8 cellular contexts compared by ENCODE assay signal in genomic region chr17:29588017-29588557, GRCh38. TPM values are rescaled to one million over a fixed set of nuclear protein-coding genes. Genes with fewer than 3 reads are reported as not detected.
DNase-seq lines count a peak whose midpoint lies in the region; ATAC-seq and TF ChIP-seq lines count a peak whose summit lies in the region.

No MANE protein-coding gene starts in this region.

- H3K9me3 Mint-ChIP-seq in MCF 10A (ENCODE audit: unreplicated experiment) = no peaks in the 10 kb centered on the region

- H3K27me3 ChIP-seq in heart right ventricle = no peaks in the 10 kb centered on the region
- no peaks in the 10 kb centered on the region for H3K27me3 ChIP-seq in mesenchymal stem cell (ENCODE audit: control insufficient read depth in 1 of 2, insufficient read depth in 1 of 2, low read length in 2 of 2)
- no peaks in the 10 kb centered on the region for H3K27me3 ChIP-seq in aorta (ENCODE audit: control insufficient read depth in 1 of 2, insufficient read depth in 2 of 2, low read length in 1 of 2)

- no peak overlapping the region for H2BK5ac ChIP-seq in mesenchymal stem cell (ENCODE audit: low read depth, low read length, poor library complexity, severe bottlenecking)

- POLR2A ChIA-PET in MCF 10A (lab: Yijun Ruan, JAX) = interaction anchor here (1.0 to 2.7 kb wide), 6 partner anchors 18 to 340 kb away, joined by 3 to 10 read pairs (median 4); no protein-coding TSS in a partner anchor

- H3K4me3 ChIP-seq in heart right ventricle = peak overlapping the region; percentile 72 to 95 (median 88)
- H3K4me3 ChIP-seq in mesenchymal stem cell (ENCODE audit: insufficient read depth in 1 of 2, low read depth in 1 of 2, low read length in 2 of 2) = peak overlapping the region; percentile 84 to 90
- H3K4me3 ChIP-seq in aorta (ENCODE audit: low read length in 2 of 2) = peak overlapping the region; percentile 29 to 73

- peaks cover 36% of the 10 kb centered on the region for H3K4me1 Mint-ChIP-seq in MCF 10A (ENCODE audit: insufficient read depth, unreplicated experiment)

- H3K14ac ChIP-seq in mesenchymal stem cell (ENCODE audit: low read length in 2 of 2) = peak overlapping the region in 1 of 2 experiments; percentile 97

- H3K18ac ChIP-seq in mesenchymal stem cell (ENCODE audit: low read depth in 1 of 2, low read length in 2 of 2) = peak overlapping the region in 1 of 2 experiments; percentile 88

- intact Hi-C loops in heart right ventricle (cut with DNase I) = no loop called here
- intact Hi-C loops in left cardiac atrium (cut with DNase I) = no loop called here
- intact Hi-C loops in MCF 10A (cut with micrococcal nuclease) = no loop called here
- intact Hi-C loops in aorta (cut with DNase I) = loop anchor here (5.0 kb wide), 2 partner anchors 34 to 189 kb away; partner anchors contain the start of gene CORO6 (in 1 of the 2)

- H3K36me3 ChIP-seq in heart right ventricle (peaks cover 0 to 6% (median 0%) of the 10 kb centered on the region in 9 donors), mesenchymal stem cell (ENCODE audit: control insufficient read depth in 1 of 2, insufficient read depth in 2 of 2, low read depth in 1 of 2, low read length in 2 of 2) (peaks cover 4 to 5% of the 10 kb centered on the region in 2 experiments), aorta (ENCODE audit: control insufficient read depth in 1 of 2, insufficient read depth in 2 of 2, low read length in 1 of 2) (no peaks in the 10 kb centered on the region)

- no peak overlapping the region for H4K8ac ChIP-seq in mesenchymal stem cell (ENCODE audit: low read length)

- H3K79me1 ChIP-seq in mesenchymal stem cell (replicated peaks; ENCODE audit: low read length, poor library complexity, severe bottlenecking) = peaks cover 4% of the 10 kb centered on the region

- WGBS in heart right ventricle, 2 donors = 24 to 26% methylated on average over 8 of the region's 8 CpGs
- WGBS in mesenchymal stem cell = 42% methylated on average over 8 of the region's 8 CpGs
- 28 to 31% methylated on average over 8 of the region's 8 CpGs for WGBS in aorta, 2 donors

- no peak overlapping the region for H3K23ac ChIP-seq in mesenchymal stem cell (ENCODE audit: low read length in 2 of 2)

- H3K27ac Mint-ChIP-seq in MCF 10A (ENCODE audit: low read depth, unreplicated experiment) = peak overlapping the region; percentile 82

- H3K9me3 ChIP-seq in heart right ventricle (no peaks in the 10 kb centered on the region), mesenchymal stem cell (ENCODE audit: control insufficient read depth, low read length) (no peaks in the 10 kb centered on the region), aorta (ENCODE audit: control insufficient read depth, low read length) (no peaks in the 10 kb centered on the region)

- H3K27me3 Mint-ChIP-seq in MCF 10A (ENCODE audit: insufficient read depth, unreplicated experiment) = no peaks in the 10 kb centered on the region

- H3K4me2 ChIP-seq in mesenchymal stem cell (ENCODE audit: low read length, poor library complexity, severe bottlenecking) = peak overlapping the region; percentile 80

- H3K4me1 ChIP-seq in heart right ventricle = peaks cover 22 to 90% (median 82%) of the 10 kb centered on the region in 9 donors
- peaks cover 71% of the 10 kb centered on the region for H3K4me1 ChIP-seq in mesenchymal stem cell (ENCODE audit: control insufficient read depth, insufficient read depth, low read depth, low read length)
- H3K4me1 ChIP-seq in aorta (ENCODE audit: control insufficient read depth in 1 of 2, insufficient read depth in 2 of 2, low read length in 2 of 2) = peaks cover 0 to 2% of the 10 kb centered on the region in 2 donors

- H3K36me3 Mint-ChIP-seq in MCF 10A (ENCODE audit: insufficient read depth, unreplicated experiment) = peaks cover 17% of the 10 kb centered on the region

- no peak overlapping the region for H4K91ac ChIP-seq in mesenchymal stem cell (ENCODE audit: low read length)

- TF ChIP-seq CTCF in heart right ventricle (IDR thresholded peaks at IDR 0.05) = no peak
- TF ChIP-seq CTCF in MCF 10A (IDR thresholded peaks at IDR 0.05; ENCODE audit: unreplicated experiment) = no peak

- H3K9ac ChIP-seq in mesenchymal stem cell (ENCODE audit: low read length) = peak overlapping the region; percentile 92

- CTCF ChIA-PET in MCF 10A (lab: Yijun Ruan, JAX) = interaction anchor here (0.6 to 1.3 kb wide), 9 partner anchors 9 to 861 kb away, joined by 3 to 5 read pairs (median 3); no protein-coding TSS in a partner anchor

- peak overlapping the region; percentile 15 for H2AK5ac ChIP-seq in mesenchymal stem cell (ENCODE audit: low read length, severe bottlenecking)

- no TSS peak for BruUV-seq in MCF 10A (replicated peaks; lab: Mats Ljungman, UMichigan)

- H2BK15ac ChIP-seq in mesenchymal stem cell (ENCODE audit: low read depth, poor library complexity, severe bottlenecking) = peak overlapping the region; percentile 34

- peak overlapping the region; percentile 83 for H3K4me3 Mint-ChIP-seq in MCF 10A (ENCODE audit: unreplicated experiment)

- peak overlapping the region in 1 of 2 experiments; percentile 47 for H3K4ac ChIP-seq in mesenchymal stem cell (ENCODE audit: low read depth in 1 of 2, low read length in 2 of 2)

- no peak overlapping the region for H2BK120ac ChIP-seq in mesenchymal stem cell (ENCODE audit: low read depth, low read length)

- H3K27ac ChIP-seq in heart right ventricle (peak overlapping the region; percentile 75 to 96 (median 90)), mesenchymal stem cell (ENCODE audit: low read length, poor library complexity, severe bottlenecking) (peak overlapping the region; percentile 60), aorta (ENCODE audit: low read depth in 1 of 2, low read length in 2 of 2) (no peak overlapping the region)

- H2BK12ac ChIP-seq in mesenchymal stem cell (ENCODE audit: low read length in 2 of 2) = peak overlapping the region in 1 of 2 experiments; percentile 40

- no peak overlapping the region for H2AFZ ChIP-seq in mesenchymal stem cell (ENCODE audit: low read depth, low read length)

- DNase-seq in heart right ventricle = peak in 1 of 2 donors; percentile 30
- no peak for DNase-seq in left cardiac atrium
- no peak for DNase-seq in MCF 10A (ENCODE audit: unreplicated experiment)
- DNase-seq in mesenchymal stem cell = no peak
- no peak for DNase-seq in aorta
- DNase-seq in AG20443 (ENCODE audit: low spot score) = no peak
- DNase-seq in NCI-H1417 treated with DMSO at 0.1 percent for 48 hours (lab: John Stamatoyannopoulos, UW) = no peak
- no peak for DNase-seq in DMS79 (lab: John Stamatoyannopoulos, UW)

- ATAC-seq in heart right ventricle (no peak), left cardiac atrium (no peak), aorta (ENCODE audit: low FRiP score) (no peak)

RNA-seq across cellular contexts. Expression of gene GIT1, which starts 1.4 kb away (rescaled TPM):
- total RNA-seq in heart right ventricle = 10 to 100 TPM; 20.6 to 34.7 (median 28.1) TPM
- 10 to 100 TPM; 31.6 to 35.4 TPM for polyA plus RNA-seq in heart right ventricle
- total RNA-seq in left cardiac atrium = 10 to 100 TPM; 30.8 to 44.0 TPM
- 49.0 and 52.6 TPM in 2 replicates for total RNA-seq in MCF 10A (2022)
- 29.2 TPM for polyA plus RNA-seq in mesenchymal stem cell (2013, experiment 1 of 2)
- polyA plus RNA-seq in mesenchymal stem cell (2013, experiment 2 of 2) = 28.5 TPM
- 10 to 100 TPM; 38.5 to 47.0 TPM for total RNA-seq in aorta
- 10 to 100 TPM in 1 of 2 donors, 1 to 10 TPM in 1; 8.1 to 27.6 TPM for polyA plus RNA-seq in aorta

RNA-seq across cellular contexts. Expression of gene ANKRD13B, which starts 4.8 kb away (rescaled TPM):
- total RNA-seq in heart right ventricle = 1 to 10 TPM; 2.5 to 9.1 (median 5.5) TPM
- 1 to 10 TPM; 6.2 to 9.7 TPM for polyA plus RNA-seq in heart right ventricle
- total RNA-seq in left cardiac atrium = 10 to 100 TPM in 1 of 2 donors, 1 to 10 TPM in 1; 8.1 to 10.5 TPM
- 14.4 and 17.9 TPM in 2 replicates for total RNA-seq in MCF 10A (2022)
- 3.6 TPM for polyA plus RNA-seq in mesenchymal stem cell (2013, experiment 1 of 2)
- 2.7 TPM for polyA plus RNA-seq in mesenchymal stem cell (2013, experiment 2 of 2)
- 10 to 100 TPM in 1 of 2 donors, 1 to 10 TPM in 1; 5.7 to 19.7 TPM for total RNA-seq in aorta
- 10 to 100 TPM in 1 of 2 donors, under 1 TPM in 1; 0.88 to 10.1 TPM for polyA plus RNA-seq in aorta

RNA-seq across cellular contexts. Expression of gene TP53I13, which starts 19.6 kb away (rescaled TPM):
- total RNA-seq in heart right ventricle (10 to 100 TPM; 24.0 to 41.6 (median 30.2) TPM), left cardiac atrium (10 to 100 TPM; 42.0 to 48.8 TPM), MCF 10A (2022) (29.6 and 34.5 TPM in 2 replicates), aorta (10 to 100 TPM; 31.7 to 34.4 TPM)
- polyA plus RNA-seq in heart right ventricle (100 to 1,000 TPM in 1 of 2 donors, 10 to 100 TPM in 1; 92.8 to 106 TPM), aorta (100 to 1,000 TPM in 1 of 2 donors, 10 to 100 TPM in 1; 18.4 to 122 TPM)
- 23.6 TPM for polyA plus RNA-seq in mesenchymal stem cell (2013, experiment 1 of 2)
- polyA plus RNA-seq in mesenchymal stem cell (2013, experiment 2 of 2) = 23.8 TPM

RNA-seq across cellular contexts. Expression of gene ABHD15, which starts 21.2 kb away (rescaled TPM):
- 1 to 10 TPM; 4.4 to 9.0 (median 5.6) TPM for total RNA-seq in heart right ventricle
- 1 to 10 TPM; 3.5 to 5.7 TPM for polyA plus RNA-seq in heart right ventricle
- 10 to 100 TPM in 1 of 2 donors, 1 to 10 TPM in 1; 8.3 to 11.6 TPM for total RNA-seq in left cardiac atrium
- total RNA-seq in MCF 10A (2022) = 2.8 and 4.9 TPM in 2 replicates
- polyA plus RNA-seq in mesenchymal stem cell (2013, experiment 1 of 2) = 5.5 TPM
- 5.2 TPM for polyA plus RNA-seq in mesenchymal stem cell (2013, experiment 2 of 2)
- total RNA-seq in aorta = 1 to 10 TPM; 6.2 to 9.8 TPM
- 1 to 10 TPM; 2.8 to 3.0 TPM for polyA plus RNA-seq in aorta

RNA-seq across cellular contexts. Expression of gene CORO6, which starts 34.6 kb away (rescaled TPM):
- total RNA-seq in heart right ventricle (100 to 1,000 TPM in 4 of 10 donors, 10 to 100 TPM in 6; 72.0 to 110 (median 90.9) TPM), left cardiac atrium (10 to 100 TPM; 67.0 to 82.1 TPM), MCF 10A (2022) (1.4 and 1.6 TPM in 2 replicates), aorta (10 to 100 TPM in 1 of 2 donors, 1 to 10 TPM in 1; 9.9 to 12.3 TPM)
- polyA plus RNA-seq in heart right ventricle (100 to 1,000 TPM in 1 of 2 donors, 10 to 100 TPM in 1; 53.2 to 262 TPM), aorta (10 to 100 TPM in 1 of 2 donors, 1 to 10 TPM in 1; 2.9 to 51.6 TPM)
- polyA plus RNA-seq in mesenchymal stem cell (2013, experiment 1 of 2) = 2.9 TPM
- polyA plus RNA-seq in mesenchymal stem cell (2013, experiment 2 of 2) = 2.5 TPM

Comparison
In these comparisons a context has a peak if more than half of its experiments do, and no peak if none do; other contexts are left out.
1. H3K27ac ChIP-seq: peak in heart right ventricle (10 of 10) and mesenchymal stem cell (single experiment); none in aorta (0 of 2).
2. intact Hi-C loops: an anchor here in aorta (5.0 kb wide); none called in heart right ventricle, left cardiac atrium and MCF 10A.
3. Peak in every context shown above with its lines, with median percentiles within 50 percentile points of each other: H3K4me3 ChIP-seq.